Comparison of ENCODE assay signal across 15 cellular contexts in the genomic region with DNA sequence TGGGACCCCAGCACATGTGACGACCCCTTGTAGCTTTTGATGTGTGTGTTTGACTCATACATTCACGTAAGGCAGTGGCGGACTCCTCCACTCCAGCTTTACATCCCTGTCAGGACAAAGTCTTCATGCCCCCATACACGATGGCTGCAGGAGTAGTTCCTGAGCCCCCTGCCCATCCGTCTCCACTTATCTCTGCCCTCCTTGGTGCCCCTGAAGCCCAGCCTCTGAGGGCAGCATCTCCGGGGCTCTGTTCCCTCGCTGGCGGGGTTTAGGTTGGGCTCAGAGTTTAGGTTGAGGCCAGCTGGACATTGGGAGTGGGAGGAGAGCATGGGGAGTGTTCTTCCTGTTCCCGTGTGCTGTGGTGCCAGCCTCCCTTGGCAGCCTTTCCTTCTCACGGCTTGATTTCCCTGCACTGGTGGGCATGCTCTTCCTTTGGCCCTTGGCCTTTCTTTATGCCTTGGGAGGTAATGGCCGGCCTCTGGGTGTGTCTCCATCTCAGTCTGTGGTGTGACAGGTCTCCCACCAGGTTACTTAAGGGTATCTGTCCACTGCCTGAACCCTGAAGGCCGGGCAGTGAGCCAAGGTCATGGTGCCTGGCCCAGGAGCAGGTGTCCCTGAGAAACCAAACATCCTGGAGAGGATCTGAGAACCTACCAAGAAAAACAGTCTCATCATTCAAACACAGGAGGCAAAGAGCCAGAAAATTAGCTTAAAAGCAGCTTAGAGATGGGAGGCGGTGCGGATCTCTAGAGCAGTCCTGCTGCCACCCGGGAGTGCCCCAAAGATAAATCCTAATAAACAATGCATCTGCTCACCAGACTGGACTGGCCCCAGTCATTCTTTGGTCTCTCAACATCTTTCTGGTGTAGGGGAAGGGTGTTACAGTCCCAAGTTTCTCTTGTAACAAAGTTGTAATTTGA.
DNase-seq lines count a peak whose midpoint lies in the region; ATAC-seq and TF ChIP-seq lines count a peak whose summit lies in the region.
"Had no signal": no experiment of that assay in that cellular context is flagged by ENCODE, and none has a peak within 500 bp of the region (broad histone marks: within the 10 kb centered on the region; RNA-seq: fewer than 3 reads in every experiment).

No MANE protein-coding gene starts in this region.

- peak in 1 of 2 donors; percentile 18 for ATAC-seq in natural killer cell treated with Interleukin-12 subunit alpha and Interleukin-12 subunit beta and Interleukin-15 and Interleukin-18, amount 100 ng/mL, for 72 hours
- ATAC-seq in natural killer cell: no peak
- ATAC-seq in central memory CD8-positive, alpha-beta T cell (replicated peaks; ENCODE audit: extremely low read depth, poor library complexity, severe bottlenecking): no peak

- H3K4me1 Mint-ChIP-seq in natural killer cell treated with Interleukin-12 subunit alpha and Interleukin-12 subunit beta and Interleukin-15 and Interleukin-18, amount 100 ng/mL, for 72 hours (ENCODE audit: low read depth in 2 of 2): no peaks in the 10 kb centered on the region
- H3K4me1 Mint-ChIP-seq in natural killer cell (no peaks in the 10 kb centered on the region), osteocyte (ENCODE audit: unreplicated experiment) (no peaks in the 10 kb centered on the region), immature natural killer cell (no peaks in the 10 kb centered on the region)
- no peaks in the 10 kb centered on the region for H3K4me1 Mint-ChIP-seq in central memory CD8-positive, alpha-beta T cell

- no peak overlapping the region for H3K4me3 Mint-ChIP-seq in natural killer cell treated with Interleukin-12 subunit alpha and Interleukin-12 subunit beta and Interleukin-15 and Interleukin-18, amount 100 ng/mL, for 72 hours
- H3K4me3 Mint-ChIP-seq in natural killer cell (no peak overlapping the region), osteocyte (ENCODE audit: unreplicated experiment) (no peak overlapping the region), immature natural killer cell (no peak overlapping the region)
- no peak overlapping the region for H3K4me3 Mint-ChIP-seq in central memory CD8-positive, alpha-beta T cell

- intact Hi-C loops in natural killer cell (cut with micrococcal nuclease): no loop called here

- no peak overlapping the region for H3K27ac Mint-ChIP-seq in natural killer cell treated with Interleukin-12 subunit alpha and Interleukin-12 subunit beta and Interleukin-15 and Interleukin-18, amount 100 ng/mL, for 72 hours
- no peak overlapping the region for H3K27ac Mint-ChIP-seq in natural killer cell
- peak overlapping the region; percentile 55 for H3K27ac Mint-ChIP-seq in central memory CD8-positive, alpha-beta T cell (ENCODE audit: low read depth)
- H3K27ac Mint-ChIP-seq in osteocyte (ENCODE audit: unreplicated experiment): no peak overlapping the region
- no peak overlapping the region for H3K27ac Mint-ChIP-seq in immature natural killer cell

- H3K27me3 Mint-ChIP-seq in natural killer cell treated with Interleukin-12 subunit alpha and Interleukin-12 subunit beta and Interleukin-15 and Interleukin-18, amount 100 ng/mL, for 72 hours: peaks cover 5 to 8% of the 10 kb centered on the region in 2 donors
- H3K27me3 Mint-ChIP-seq in natural killer cell (ENCODE audit: low read depth in 2 of 2) (peaks cover under 1 to 6% of the 10 kb centered on the region in 2 donors), osteocyte (ENCODE audit: unreplicated experiment) (no peaks in the 10 kb centered on the region), immature natural killer cell (ENCODE audit: low read depth in 3 of 3) (peaks cover 0 to 3% (median 0%) of the 10 kb centered on the region in 3 donors)
- H3K27me3 Mint-ChIP-seq in central memory CD8-positive, alpha-beta T cell: no peaks in the 10 kb centered on the region

- no peaks in the 10 kb centered on the region for H3K36me3 Mint-ChIP-seq in natural killer cell treated with Interleukin-12 subunit alpha and Interleukin-12 subunit beta and Interleukin-15 and Interleukin-18, amount 100 ng/mL, for 72 hours
- H3K36me3 Mint-ChIP-seq in natural killer cell: no peaks in the 10 kb centered on the region
- no peaks in the 10 kb centered on the region for H3K36me3 Mint-ChIP-seq in central memory CD8-positive, alpha-beta T cell (ENCODE audit: insufficient read depth)
- H3K36me3 Mint-ChIP-seq in osteocyte (ENCODE audit: unreplicated experiment): peaks cover 2% of the 10 kb centered on the region
- H3K36me3 Mint-ChIP-seq in immature natural killer cell: no peaks in the 10 kb centered on the region

- DNase-seq in natural killer cell treated with Interleukin-12 subunit alpha and Interleukin-12 subunit beta and Interleukin-15 and Interleukin-18, amount 100 ng/mL, for 72 hours (ENCODE audit: low spot score): peak; percentile 54
- DNase-seq in natural killer cell (no peak), osteocyte (ENCODE audit: extremely low spot score, unreplicated experiment) (peak; percentile 63), immature natural killer cell (no peak), anterior cingulate cortex (lab: John Stamatoyannopoulos, UW) (no peak)
- no peak for DNase-seq in central memory CD8-positive, alpha-beta T cell (ENCODE audit: low spot score in 2 of 2)
- DNase-seq in activated T-cell treated with anti-CD3 and anti-CD28 coated beads, Interleukin-2, amount 50 U/mL, for 1 hour: no peak
- DNase-seq: DMS 273 treated with DMSO at 0.1 percent for 48 hours, EL, GOT3, KBM-7, NCI-H1092, NCI-H446, NCI-H748 treated with DMSO at 0.1 percent for 48 hours, SIG-M5 had no signal

- H3K9me3 Mint-ChIP-seq in natural killer cell treated with Interleukin-12 subunit alpha and Interleukin-12 subunit beta and Interleukin-15 and Interleukin-18, amount 100 ng/mL, for 72 hours: no peaks in the 10 kb centered on the region
- no peaks in the 10 kb centered on the region for H3K9me3 Mint-ChIP-seq in natural killer cell
- no peaks in the 10 kb centered on the region for H3K9me3 Mint-ChIP-seq in central memory CD8-positive, alpha-beta T cell
- peaks cover 32% of the 10 kb centered on the region for H3K9me3 Mint-ChIP-seq in osteocyte (ENCODE audit: unreplicated experiment)
- no peaks in the 10 kb centered on the region for H3K9me3 Mint-ChIP-seq in immature natural killer cell

- no peak for TF ChIP-seq CTCF in natural killer cell (IDR thresholded peaks at IDR 0.05)
- no peak for TF ChIP-seq CTCF in osteocyte (IDR thresholded peaks at IDR 0.05)

Comparison
In these comparisons a context has a peak if more than half of its experiments do, and no peak if none do; other contexts are left out.
1. DNase-seq: peak in natural killer cell treated with Interleukin-12 subunit alpha and Interleukin-12 subunit beta and Interleukin-15 and Interleukin-18, amount 100 ng/mL, for 72 hours (single experiment) and osteocyte (single experiment); none in natural killer cell (single experiment), central memory CD8-positive, alpha-beta T cell (0 of 2), immature natural killer cell (0 of 3), activated T-cell treated with anti-CD3 and anti-CD28 coated beads, Interleukin-2, amount 50 U/mL, for 1 hour (single experiment) and anterior cingulate cortex (0 of 58).